In genomic region chr11:43124272-43124920, GRCh38 we compare ENCODE assay signal across 17 cellular contexts.
"Had no signal": no experiment of that assay in that cellular context is flagged by ENCODE, and none has a peak within 500 bp of the region (broad histone marks: within the 10 kb centered on the region; RNA-seq: fewer than 3 reads in every experiment).

No MANE protein-coding gene starts in this region.

- DNase-seq: cortex of kidney; dorsolateral prefrontal cortex; effector CD8-positive, alpha-beta T cell; foreskin melanocyte; head of caudate nucleus; kidney; left cardiac atrium; mesendoderm; naive B cell; posterior cingulate gyrus; small intestine; stimulated activated CD4-positive, alpha-beta T cell treated with anti-CD3 and anti-CD28 coated beads, Interleukin-12 subunit alpha, Interleukin-12 subunit beta, amount 100 ng/mL, for 4 hours; stimulated activated naive CD4-positive, alpha-beta T cell; stomach; substantia nigra; transverse colon had no signal

- H3K4me1 Mint-ChIP-seq: naive B cell, nephron had no signal

- H3K27ac Mint-ChIP-seq: naive B cell had no signal

- ATAC-seq: left cardiac atrium had no signal

- H3K9me3 Mint-ChIP-seq: nephron had no signal

- H3K4me3 Mint-ChIP-seq: nephron had no signal

- H3K36me3 Mint-ChIP-seq: naive B cell had no signal

- H3K27me3 Mint-ChIP-seq: naive B cell had no signal
